ENCODE assay signal across 13 cellular contexts in genomic region chr12:102567031-102567985, GRCh38.
DNase-seq lines count a peak whose midpoint lies in the region; ATAC-seq and TF ChIP-seq lines count a peak whose summit lies in the region.
"Had no signal": no experiment of that assay in that cellular context is flagged by ENCODE, and none has a peak within 500 bp of the region (broad histone marks: within the 10 kb centered on the region; RNA-seq: fewer than 3 reads in every experiment).

No MANE protein-coding gene starts in this region.

- H3K27me3 Mint-ChIP-seq in HFFc6 (ENCODE audit: insufficient read depth) (no peaks in the 10 kb centered on the region), nephron progenitor cell (ENCODE audit: low read depth, poor library complexity) (no peaks in the 10 kb centered on the region)
- H3K27me3 Mint-ChIP-seq: activated CD4-positive, alpha-beta T cell treated with anti-CD3 and anti-CD28 coated beads, Interleukin-2, amount 10 ng/mL, durations not matched to agents 7 days and 5 days had no signal

- H3K4me3 ChIP-seq in adipocyte (ENCODE audit: low read length), result no peak overlapping the region

- H3K36me3 Mint-ChIP-seq in HFFc6 (ENCODE audit: low read depth), result peaks cover 9% of the 10 kb centered on the region
- H3K36me3 Mint-ChIP-seq in nephron progenitor cell (ENCODE audit: low read depth), result no peaks in the 10 kb centered on the region

- H3K27ac Mint-ChIP-seq in HFFc6 (peak overlapping the region; percentile 95), nephron progenitor cell (no peak overlapping the region)
- H3K27ac Mint-ChIP-seq: activated CD4-positive, alpha-beta T cell treated with anti-CD3 and anti-CD28 coated beads, Interleukin-2, amount 10 ng/mL, durations not matched to agents 7 days and 5 days had no signal

- H3K36me3 ChIP-seq in adipocyte (ENCODE audit: control insufficient read depth, insufficient read depth, low read length, severe bottlenecking), result no peaks in the 10 kb centered on the region

- H3K4me3 Mint-ChIP-seq in HFFc6 (peak overlapping the region; percentile 55), nephron progenitor cell (no peak overlapping the region)
- H3K4me3 Mint-ChIP-seq: activated CD4-positive, alpha-beta T cell treated with anti-CD3 and anti-CD28 coated beads, Interleukin-2, amount 10 ng/mL, durations not matched to agents 7 days and 5 days had no signal

- no peak for TF ChIP-seq CTCF in HFFc6 (IDR thresholded peaks at IDR 0.05)
- no peak for TF ChIP-seq CTCF in nephron progenitor cell (IDR thresholded peaks at IDR 0.05)

- H3K9me3 Mint-ChIP-seq in HFFc6 (no peaks in the 10 kb centered on the region; the same call in 1 of the 2 replicates), nephron progenitor cell (peaks cover 9% of the 10 kb centered on the region)
- H3K9me3 Mint-ChIP-seq: activated CD4-positive, alpha-beta T cell treated with anti-CD3 and anti-CD28 coated beads, Interleukin-2, amount 10 ng/mL, durations not matched to agents 7 days and 5 days had no signal

- H3K4me1 Mint-ChIP-seq in HFFc6 (ENCODE audit: low read depth), result peaks cover 60% of the 10 kb centered on the region
- peaks cover 17% of the 10 kb centered on the region for H3K4me1 Mint-ChIP-seq in nephron progenitor cell
- H3K4me1 Mint-ChIP-seq: activated CD4-positive, alpha-beta T cell treated with anti-CD3 and anti-CD28 coated beads, Interleukin-2, amount 10 ng/mL, durations not matched to agents 7 days and 5 days had no signal

- ATAC-seq in GM18873 (IDR thresholded peaks at IDR 0.05; ENCODE audit: low FRiP score, unreplicated experiment), result no peak

- DNase-seq in A172 (ENCODE audit: low spot score), result peak; percentile 89
- DNase-seq in HFFc6, result peak; percentile 88
- DNase-seq in adipocyte (ENCODE audit: low read depth), result peak; percentile 74
- peak; percentile 20 for DNase-seq in hepatic stellate cell (ENCODE audit: low spot score)
- DNase-seq in inferior parietal cortex (ENCODE audit: extremely low spot score), result no peak
- no peak for DNase-seq in DMS53 treated with DMSO at 0.1 percent for 48 hours (lab: John Stamatoyannopoulos, UW; ENCODE audit: unreplicated experiment)
- no peak for DNase-seq in nephron progenitor cell
- DNase-seq: 8988T; activated CD4-positive, alpha-beta T cell treated with anti-CD3 and anti-CD28 coated beads, Interleukin-2, amount 10 ng/mL, durations not matched to agents 7 days and 5 days; H7; Karpas-422; NCI-H345 had no signal

- H3K9me3 ChIP-seq in adipocyte (ENCODE audit: control insufficient read depth, low read length), result peaks cover 8% of the 10 kb centered on the region

- peak overlapping the region; percentile 62 for H3K9ac ChIP-seq in adipocyte (ENCODE audit: low read length)

- peaks cover 23% of the 10 kb centered on the region for H3K4me1 ChIP-seq in adipocyte (ENCODE audit: control insufficient read depth, insufficient read depth, low read length)

- H3K27me3 ChIP-seq in adipocyte (replicated peaks; ENCODE audit: control insufficient read depth, insufficient read depth, low read length), result no peaks in the 10 kb centered on the region

Comparison
In these comparisons a context has a peak if more than half of its experiments do, and no peak if none do; other contexts are left out.
1. DNase-seq: peak in A172 (single experiment), HFFc6 (single experiment), adipocyte (single experiment) and hepatic stellate cell (single experiment); none in inferior parietal cortex (single experiment), DMS53 treated with DMSO at 0.1 percent for 48 hours (single experiment) and nephron progenitor cell (single experiment).